ENCODE assay signal across 8 cellular contexts in the genomic region with DNA sequence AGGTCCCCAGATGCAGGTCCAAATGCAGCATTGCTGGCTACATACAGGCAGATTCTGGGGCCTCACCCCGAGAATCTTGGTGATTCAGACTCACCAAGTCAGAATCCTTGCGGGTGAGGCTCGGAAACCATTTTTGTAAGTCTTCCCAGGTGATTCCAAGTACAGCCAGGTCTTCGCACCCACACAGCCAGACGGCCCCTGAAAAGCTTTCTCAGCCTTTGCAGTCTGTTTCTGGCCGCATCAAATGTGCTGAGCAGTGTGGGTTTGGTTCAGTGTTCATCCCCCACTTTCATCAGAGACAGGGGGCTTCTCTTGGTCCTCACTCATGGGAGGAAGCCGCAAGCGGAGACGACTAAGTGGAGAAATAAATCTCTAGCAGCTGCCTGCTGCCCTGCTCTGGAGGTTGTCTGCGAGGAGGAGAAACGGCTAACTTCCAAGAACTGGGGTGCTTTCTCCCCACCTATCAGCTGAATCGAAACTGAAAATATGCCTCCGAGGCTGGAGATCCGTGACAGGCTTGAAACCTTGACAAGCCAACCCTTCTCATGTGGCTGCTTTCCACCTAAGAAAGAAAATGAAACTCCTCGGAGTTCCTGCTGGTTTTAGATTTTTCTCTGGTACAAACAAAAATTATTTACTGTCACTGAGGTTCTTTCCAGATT. TPM values are rescaled to one million over a fixed set of nuclear protein-coding genes. Genes with fewer than 3 reads are reported as not detected.
A peak's percentile ranks its signal among the peaks of the same experiment; 100 is the strongest.
DNase-seq lines count a peak whose midpoint lies in the region; ATAC-seq, FAIRE-seq and TF ChIP-seq lines count a peak whose summit lies in the region.

No MANE protein-coding gene starts in this region.

- H3K9me3 ChIP-seq in SJSA1 (replicated peaks) (no peaks in the 10 kb centered on the region), adrenal gland (replicated peaks in 1 of 3) (no peaks in the 10 kb centered on the region)

- H3K4me3 ChIP-seq in SJSA1 (peak overlapping the region; percentile 24), adrenal gland (peak overlapping the region in 2 of 4 donors; percentile 50 to 61)

- no peaks in the 10 kb centered on the region for H3K36me3 ChIP-seq in SJSA1
- no peaks in the 10 kb centered on the region for H3K36me3 ChIP-seq in adrenal gland (replicated peaks in 1 of 2)

- H3K27me3 ChIP-seq in SJSA1 (replicated peaks) (no peaks in the 10 kb centered on the region), adrenal gland (no peaks in the 10 kb centered on the region)

- intact Hi-C loops in adrenal gland (cut with DNase I) = no loop called here

- 17 to 29% (median 19%) methylated on average over 12 to 15 of the region's 15 CpGs for WGBS in adrenal gland, 4 donors

- H3K27ac ChIP-seq in SJSA1 (peak overlapping the region; percentile 5; the same call in 1 of the 2 replicates), adrenal gland (peak overlapping the region in 3 of 5 donors; percentile 58 to 76 (median 72))

- peak in 1 of 2 donors; percentile 6 for TF ChIP-seq POLR2A in adrenal gland (IDR thresholded peaks at IDR 0.05)

- ATAC-seq in HG02852 (IDR thresholded peaks at IDR 0.05; ENCODE audit: unreplicated experiment) = peak; percentile 88

- DNase-seq in GM18507 (ENCODE audit: extremely low spot score, insufficient read length, low read depth) (peak; percentile 68), SJSA1 (ENCODE audit: low read depth in 1 of 2, low spot score in 2 of 2) (peak in 1 of 2 experiments; percentile 38), adrenal gland (peak in 6 of 7 donors; percentile 44 to 77 (median 56)), medulla oblongata (ENCODE audit: extremely low spot score) (peak; percentile 66), GDM1 (lab: John Stamatoyannopoulos, UW) (no peak), DMS153 treated with DMSO at 0.1 percent for 48 hours (lab: John Stamatoyannopoulos, UW; ENCODE audit: unreplicated experiment) (no peak)
- peak; percentile 55 to 80 for DNase-seq in stimulated activated CD8-positive, alpha-beta memory T cell treated with anti-CD3 and anti-CD28 coated beads, Interleukin-7, amount 100 ng/mL, for 48 hours (ENCODE audit: extremely low read depth in 1 of 2, low read depth in 1 of 2)

- H3K4me1 ChIP-seq in SJSA1 (replicated peaks) (peaks cover 10% of the 10 kb centered on the region), adrenal gland (replicated peaks in 1 of 2) (peaks cover 12 to 17% of the 10 kb centered on the region in 2 donors)

- peak; percentile 98 for FAIRE-seq in GM18507 (lab: Jason Lieb, UNC)

- no peak for TF ChIP-seq CTCF in adrenal gland (IDR thresholded peaks at IDR 0.05)

RNA-seq across cellular contexts. Expression of a gene that starts 8.9 kb away (rescaled TPM):
- total RNA-seq in SJSA1 (2014; rRNA removed; shearing (Covaris generic)) = 52.8 and 54.5 TPM in 2 replicates
- 10 to 100 TPM; 16.8 to 33.0 (median 23.0) TPM for total RNA-seq in adrenal gland
- 10 to 100 TPM in 1 of 3 donors, 1 to 10 TPM in 2; 2.9 to 17.6 (median 5.2) TPM for polyA plus RNA-seq in adrenal gland

RNA-seq across cellular contexts. Expression of a gene that starts 20.5 kb away (rescaled TPM):
- 63.1 and 84.7 TPM in 2 replicates for total RNA-seq in SJSA1 (2014; rRNA removed; shearing (Covaris generic))
- total RNA-seq in adrenal gland = 10 to 100 TPM; 33.9 to 66.8 (median 51.6) TPM
- polyA plus RNA-seq in adrenal gland = 10 to 100 TPM; 20.7 to 91.9 (median 34.7) TPM

Comparison
In these comparisons a context has a peak if more than half of its experiments do, and no peak if none do; other contexts are left out.
1. DNase-seq: peak in GM18507 (single experiment), adrenal gland (6 of 7), medulla oblongata (single experiment) and stimulated activated CD8-positive, alpha-beta memory T cell treated with anti-CD3 and anti-CD28 coated beads, Interleukin-7, amount 100 ng/mL, for 48 hours (2 of 2); none in GDM1 (single experiment) and DMS153 treated with DMSO at 0.1 percent for 48 hours (single experiment).